Comparison of ENCODE assay signal across 17 cellular contexts in genomic region chr2:170222298-170222697, GRCh38. TPM values are rescaled to one million over a fixed set of nuclear protein-coding genes. Genes with fewer than 3 reads are reported as not detected.
DNase-seq lines count a peak whose midpoint lies in the region; ATAC-seq and TF ChIP-seq lines count a peak whose summit lies in the region.
"Had no signal": no experiment of that assay in that cellular context is flagged by ENCODE, and none has a peak within 500 bp of the region (broad histone marks: within the 10 kb centered on the region; RNA-seq: fewer than 3 reads in every experiment).

No MANE protein-coding gene starts in this region.

- POLR2A ChIA-PET in SK-N-SH (lab: Yijun Ruan, JAX), result no interaction called here

- no peak for TF ChIP-seq EP300 in SK-N-SH (IDR thresholded peaks at IDR 0.05; ENCODE audit: borderline replicate concordance in 1 of 2, low read depth in 1 of 2, low read length in 1 of 2)

- H3K9me3 ChIP-seq in SK-N-SH, result no peaks in the 10 kb centered on the region
- H3K9me3 ChIP-seq in skeletal muscle satellite cell (replicated peaks; ENCODE audit: low read length), result no peaks in the 10 kb centered on the region
- no peaks in the 10 kb centered on the region for H3K9me3 ChIP-seq in psoas muscle
- H3K9me3 ChIP-seq: heart right ventricle, pancreas had no signal

- no peaks in the 10 kb centered on the region for H3K9me2 ChIP-seq in SK-N-SH

- TF ChIP-seq CTCF in SK-N-SH (IDR thresholded peaks at IDR 0.05) (no peak), VCaP (conservative IDR thresholded peaks at IDR 0.05) (no peak), foreskin fibroblast (IDR thresholded peaks at IDR 0.05; ENCODE audit: low read depth, low read length) (no peak), psoas muscle (IDR thresholded peaks at IDR 0.05) (no peak)

- H3K36me3 ChIP-seq in SK-N-SH (replicated peaks in 1 of 2; ENCODE audit: control insufficient read depth in 1 of 2, insufficient read depth in 2 of 2, low read length in 1 of 2) (no peaks in the 10 kb centered on the region), skeletal muscle satellite cell (ENCODE audit: insufficient read depth, low read length) (no peaks in the 10 kb centered on the region), psoas muscle (ENCODE audit: insufficient read depth in 1 of 2, low read depth in 1 of 2) (no peaks in the 10 kb centered on the region)
- H3K36me3 ChIP-seq: heart right ventricle, pancreas had no signal

- H3K4me2 ChIP-seq in SK-N-SH, result no peak overlapping the region
- H3K4me2 ChIP-seq in skeletal muscle satellite cell (ENCODE audit: low read length), result peak overlapping the region; percentile 26

- 96% methylated on average over 5 of the region's 5 CpGs for WGBS in SK-N-SH (ENCODE audit: low lambda C conversion rate)
- 59 to 67% (median 61%) methylated on average over 5 of the region's 5 CpGs for WGBS in psoas muscle, 3 donors

- H3K79me2 ChIP-seq in SK-N-SH (ENCODE audit: insufficient read depth), result no peaks in the 10 kb centered on the region

- H3K9ac ChIP-seq in SK-N-SH, result no peak overlapping the region
- H3K9ac ChIP-seq in skeletal muscle satellite cell (ENCODE audit: low read depth, low read length), result no peak overlapping the region

- DNase-seq in SK-N-SH (no peak), foreskin fibroblast (peak; percentile 23 to 61), NCI-H524 treated with DMSO at 0.1 percent for 48 hours (lab: John Stamatoyannopoulos, UW) (no peak), psoas muscle (no peak)
- DNase-seq: activated CD4-positive, alpha-beta T cell treated with anti-CD3 and anti-CD28 coated beads for 36 hours; activated T-cell treated with anti-CD3 and anti-CD28 coated beads, Interleukin-2, amount 50 U/mL, for 72 hours; anterior cingulate cortex; HCEC 1CT; heart right ventricle; NCI-H1694; pancreas had no signal

- no peaks in the 10 kb centered on the region for H4K20me1 ChIP-seq in SK-N-SH (ENCODE audit: insufficient read depth)

- H3K4me1 ChIP-seq in SK-N-SH (ENCODE audit: control insufficient read depth in 1 of 2, insufficient read depth in 2 of 2, low read depth in 1 of 2, low read length in 1 of 2), result peaks cover 0 to 16% of the 10 kb centered on the region in 2 experiments; a peak in 3 of 4 replicates
- H3K4me1 ChIP-seq in skeletal muscle satellite cell (ENCODE audit: control insufficient read depth, insufficient read depth, low read length), result peaks cover 10% of the 10 kb centered on the region
- H3K4me1 ChIP-seq in psoas muscle, result no peaks in the 10 kb centered on the region
- H3K4me1 ChIP-seq: pancreas had no signal

- no peaks in the 10 kb centered on the region for H3F3A ChIP-seq in SK-N-SH (replicated peaks; ENCODE audit: insufficient read depth)

- H3K4me3 ChIP-seq in SK-N-SH (ENCODE audit: low read depth in 2 of 2, low read length in 1 of 2), result no peak overlapping the region
- H3K4me3 ChIP-seq in foreskin fibroblast (ENCODE audit: low read depth in 1 of 2, low read length in 2 of 2), result no peak overlapping the region
- no peak overlapping the region for H3K4me3 ChIP-seq in skeletal muscle satellite cell (ENCODE audit: low read length)
- no peak overlapping the region for H3K4me3 ChIP-seq in psoas muscle
- H3K4me3 ChIP-seq: GM12878, heart right ventricle, pancreas had no signal

- CTCF ChIA-PET in SK-N-SH (lab: Yijun Ruan, JAX), result interaction anchor here (0.9 to 5.7 kb wide), 5 partner anchors 9 to 23 kb away, joined by 3 to 30 read pairs (median 3); no protein-coding TSS in a partner anchor

- no peak overlapping the region; the same call in 1 of the 2 replicates for H2AFZ ChIP-seq in SK-N-SH (ENCODE audit: low read depth)

- H3K27ac ChIP-seq in SK-N-SH (ENCODE audit: low read depth in 2 of 2, low read length in 1 of 2), result peak overlapping the region in 1 of 2 experiments; percentile 25; a peak in 1 of 4 replicates
- peak overlapping the region; percentile 68 for H3K27ac ChIP-seq in VCaP
- H3K27ac ChIP-seq in psoas muscle, result no peak overlapping the region
- H3K27ac ChIP-seq: heart right ventricle, pancreas had no signal

- no peak for TF ChIP-seq RAD21 in SK-N-SH (IDR thresholded peaks at IDR 0.05; ENCODE audit: low read length)

- intact Hi-C loops in psoas muscle (cut with DNase I), result no loop called here

- ATAC-seq in SK-N-SH treated with all-trans-retinoic acid at 6 μM for 48 hours (peak; percentile 29; the same call in 2 of the 3 replicates), psoas muscle (no peak), HG03457 (IDR thresholded peaks at IDR 0.05; ENCODE audit: unreplicated experiment) (no peak)
- ATAC-seq: activated CD4-positive, alpha-beta T cell treated with anti-CD3 and anti-CD28 coated beads for 36 hours; activated T-cell treated with anti-CD3 and anti-CD28 coated beads, Interleukin-2, amount 50 U/mL, for 72 hours; heart right ventricle; pancreas had no signal

- H3K27me3 ChIP-seq in SK-N-SH (ENCODE audit: insufficient read depth) (no peaks in the 10 kb centered on the region), skeletal muscle satellite cell (ENCODE audit: control insufficient read depth, insufficient read depth, low read length) (no peaks in the 10 kb centered on the region), psoas muscle (ENCODE audit: insufficient read depth in 3 of 3, low read length in 2 of 3) (no peaks in the 10 kb centered on the region)
- H3K27me3 ChIP-seq: heart right ventricle, pancreas had no signal

TF ChIP-seq in SK-N-SH treated with all-trans-retinoic acid at 6 μM for 48 hours, 23 proteins besides CTCF, POLR2A, EP300 and RAD21 (continues in another document):
- TF ChIP-seq ESRRG (CRISPR knock-in tag; IDR thresholded peaks at IDR 0.05) (no peak), POU6F1 (CRISPR knock-in tag; IDR thresholded peaks at IDR 0.05; ENCODE audit: borderline replicate concordance, low read depth) (no peak), TCF4 (CRISPR knock-in tag; IDR thresholded peaks at IDR 0.05; ENCODE audit: borderline replicate concordance) (no peak)
- TF ChIP-seq, protein P1, sequence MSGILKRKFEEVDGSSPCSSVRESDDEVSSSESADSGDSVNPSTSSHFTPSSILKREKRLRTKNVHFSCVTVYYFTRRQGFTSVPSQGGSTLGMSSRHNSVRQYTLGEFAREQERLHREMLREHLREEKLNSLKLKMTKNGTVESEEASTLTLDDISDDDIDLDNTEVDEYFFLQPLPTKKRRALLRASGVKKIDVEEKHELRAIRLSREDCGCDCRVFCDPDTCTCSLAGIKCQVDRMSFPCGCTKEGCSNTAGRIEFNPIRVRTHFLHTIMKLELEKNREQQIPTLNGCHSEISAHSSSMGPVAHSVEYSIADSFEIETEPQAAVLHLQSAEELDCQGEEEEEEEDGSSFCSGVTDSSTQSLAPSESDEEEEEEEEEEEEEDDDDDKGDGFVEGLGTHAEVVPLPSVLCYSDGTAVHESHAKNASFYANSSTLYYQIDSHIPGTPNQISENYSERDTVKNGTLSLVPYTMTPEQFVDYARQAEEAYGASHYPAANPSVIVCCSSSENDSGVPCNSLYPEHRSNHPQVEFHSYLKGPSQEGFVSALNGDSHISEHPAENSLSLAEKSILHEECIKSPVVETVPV (CRISPR knock-in tag; IDR thresholded peaks at IDR 0.05), result no peak

TF ChIP-seq in SK-N-SH, 30 proteins besides CTCF, POLR2A, EP300 and RAD21:
- no peak for TF ChIP-seq FOXJ3 (CRISPR knock-in tag; IDR thresholded peaks at IDR 0.05)

RNA-seq across cellular contexts. Expression of gene MYO3B, which starts 44.4 kb away (rescaled TPM):
- not detected in 2 replicates for polyA plus RNA-seq in SK-N-SH (2012; rRNA removed)
- under 0.01 TPM in 1 of 2 replicates, not detected in the other for polyA plus RNA-seq in SK-N-SH (2012; cell fraction: cytosol; rRNA removed)
- polyA plus RNA-seq in SK-N-SH (2012; cell fraction: nucleus; rRNA removed), result not detected in 2 replicates
- under 0.01 TPM in 1 of 2 replicates, not detected in the other for total RNA-seq in skeletal muscle satellite cell (2012; rRNA removed)
- total RNA-seq in psoas muscle, result under 1 TPM in 2 of 4 donors, not detected in 2; 0.04 to 0.32 TPM
- not detected for polyA plus RNA-seq in psoas muscle
- total RNA-seq: lung microvascular endothelial cell had no signal
- polyA plus RNA-seq: heart right ventricle had no signal

Comparison
In these comparisons a context has a peak if more than half of its experiments do, and no peak if none do; other contexts are left out.
1. DNase-seq: peak in foreskin fibroblast (2 of 2); none in SK-N-SH (single experiment), NCI-H524 treated with DMSO at 0.1 percent for 48 hours (single experiment) and psoas muscle (0 of 2).